Comparison of ENCODE assay signal across 26 cellular contexts in the genomic region with DNA sequence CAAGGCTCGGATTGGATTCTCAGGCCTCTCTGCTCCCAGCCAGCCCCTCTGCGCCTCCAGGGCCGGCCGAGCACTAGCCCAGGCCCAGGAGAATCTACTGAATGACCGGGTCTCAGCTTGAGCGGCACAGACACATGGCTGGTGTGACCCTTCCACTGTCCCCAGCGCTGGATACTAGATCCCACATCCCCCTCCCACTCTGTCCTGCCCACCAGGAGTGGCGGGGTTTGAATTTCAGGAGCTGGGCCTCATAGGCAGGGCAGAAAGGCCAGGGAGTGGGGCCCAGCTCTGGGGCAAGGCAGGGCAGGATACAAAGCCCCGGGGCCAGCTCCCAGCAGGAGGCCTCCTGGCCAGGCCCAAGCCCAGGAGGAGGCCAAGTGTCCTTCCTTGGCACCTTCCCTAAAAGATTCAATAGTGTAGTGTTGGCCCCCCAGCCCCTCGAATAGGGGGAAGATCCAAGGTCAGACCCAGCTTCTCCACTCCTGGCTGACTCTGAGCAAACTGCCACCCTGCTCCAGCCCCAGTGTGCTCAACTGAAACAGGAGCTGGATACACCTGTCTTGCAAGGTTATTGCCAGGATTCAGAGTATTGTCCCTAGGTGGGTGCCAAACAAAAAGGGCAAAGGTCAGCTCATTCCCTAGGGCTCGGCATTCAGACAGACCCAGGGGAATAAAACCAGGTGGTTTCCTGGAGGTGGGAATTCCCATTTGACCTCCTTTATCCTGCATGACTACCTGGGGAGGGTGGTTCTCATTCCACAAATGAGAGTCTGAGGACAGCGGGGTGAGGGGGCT. TPM values are rescaled to one million over a fixed set of nuclear protein-coding genes. Genes with fewer than 3 reads are reported as not detected.
DNase-seq lines count a peak whose midpoint lies in the region; ATAC-seq and TF ChIP-seq lines count a peak whose summit lies in the region.
"Had no signal": no experiment of that assay in that cellular context is flagged by ENCODE, and none has a peak within 500 bp of the region (broad histone marks: within the 10 kb centered on the region; RNA-seq: fewer than 3 reads in every experiment).

No MANE protein-coding gene starts in this region.

- H3K9me3 ChIP-seq in colonic mucosa (no peaks in the 10 kb centered on the region), GM23248 (ENCODE audit: low read depth) (no peaks in the 10 kb centered on the region)
- H3K9me3 ChIP-seq: ovary, Peyer's patch, SJSA1, thyroid gland had no signal

- no peaks in the 10 kb centered on the region for H3K27me3 ChIP-seq in colonic mucosa
- H3K27me3 ChIP-seq in GM23248 (replicated peaks; ENCODE audit: insufficient read depth), result no peaks in the 10 kb centered on the region
- H3K27me3 ChIP-seq: hepatocyte, ovary, Peyer's patch, SJSA1, thyroid gland had no signal

- no peak overlapping the region for H3K4me2 ChIP-seq in GM23248 (ENCODE audit: unreplicated experiment)
- H3K4me2 ChIP-seq: hepatocyte had no signal

- no peaks in the 10 kb centered on the region for H3K79me2 ChIP-seq in GM23248 (ENCODE audit: insufficient read depth)
- H3K79me2 ChIP-seq: hepatocyte had no signal

- no peak for TF ChIP-seq CTCF in 22Rv1 (IDR thresholded peaks at IDR 0.05)
- no peak for TF ChIP-seq CTCF in colonic mucosa (IDR thresholded peaks at IDR 0.05)

- H3K27ac ChIP-seq in 22Rv1 (peak overlapping the region; percentile 42), colonic mucosa (peak overlapping the region; percentile 31), GM23248 (no peak overlapping the region)
- H3K27ac ChIP-seq: hepatocyte, ovary, SJSA1, thyroid gland had no signal

- in situ Hi-C loops in GM23248 (cut with MboI), result no loop called here

- H3F3A ChIP-seq in GM23248 (ENCODE audit: insufficient read depth), result no peaks in the 10 kb centered on the region

- no peak overlapping the region for H2AFZ ChIP-seq in GM23248
- H2AFZ ChIP-seq: hepatocyte had no signal

- H3K36me3 ChIP-seq in colonic mucosa (no peaks in the 10 kb centered on the region), GM23248 (ENCODE audit: low read depth) (no peaks in the 10 kb centered on the region)
- H3K36me3 ChIP-seq: ovary, Peyer's patch, SJSA1, thyroid gland had no signal

- ATAC-seq in GM18867 (IDR thresholded peaks at IDR 0.05; ENCODE audit: unreplicated experiment), result no peak
- ATAC-seq: activated naive CD8-positive, alpha-beta T cell treated with anti-CD3 and anti-CD28 coated beads, Interleukin-2, amount 50 U/mL, for 24 hours; esophagus mucosa; K562; natural killer cell treated with Interleukin-12 subunit alpha and Interleukin-12 subunit beta and Interleukin-15 and Interleukin-18, amount 100 ng/mL, for 72 hours; right cardiac atrium had no signal

- 74 to 78% methylated on average over 11 to 12 of the region's 12 CpGs for WGBS in GM23248 (ENCODE audit: low coverage in 1 of 2, low lambda C conversion rate in 2 of 2, missing lambda C conversion rate in 2 of 2), 2 experiments

- peak; percentile 62 for DNase-seq in COLO668 (lab: John Stamatoyannopoulos, UW; ENCODE audit: unreplicated experiment)
- peak; percentile 48 for DNase-seq in NCI-H2029 (lab: John Stamatoyannopoulos, UW)
- DNase-seq in colonic mucosa, result peak; percentile 79
- DNase-seq in OCI-M1 (lab: John Stamatoyannopoulos, UW), result no peak
- no peak for DNase-seq in GM23248
- DNase-seq in ureter (ENCODE audit: low spot score), result no peak
- DNase-seq: activated gamma-delta T cell; activated naive CD8-positive, alpha-beta T cell treated with anti-CD3 and anti-CD28 coated beads, Interleukin-2, amount 50 U/mL, for 24 hours; activated T-cell treated with anti-CD3 and anti-CD28 coated beads, Interleukin-2, amount 50 U/mL, for 1 hour; CD4-positive, CD25-positive, alpha-beta regulatory T cell; midbrain; MM.1S; NCI-H1436; NCI-H345; ovary; Peyer's patch; right cardiac atrium; T-helper 1 cell; thyroid gland had no signal

- peaks cover 10% of the 10 kb centered on the region for H3K4me1 ChIP-seq in colonic mucosa
- no peaks in the 10 kb centered on the region for H3K4me1 ChIP-seq in GM23248 (ENCODE audit: insufficient read depth)
- H3K4me1 ChIP-seq: SJSA1 had no signal

- H4K20me1 ChIP-seq in GM23248 (ENCODE audit: insufficient read depth), result no peaks in the 10 kb centered on the region

- H3K9me2 ChIP-seq in GM23248 (ENCODE audit: insufficient read depth), result no peaks in the 10 kb centered on the region

- H3K9ac ChIP-seq in colonic mucosa (ENCODE audit: low read depth in 2 of 2, low read length in 2 of 2) (peak overlapping the region; percentile 8 to 65), GM23248 (no peak overlapping the region)

- H3K4me3 ChIP-seq in colonic mucosa (no peak overlapping the region), GM23248 (no peak overlapping the region)
- H3K4me3 ChIP-seq: hepatocyte, K562, ovary, Peyer's patch, SJSA1, thyroid gland had no signal

- intact Hi-C loops in colonic mucosa (cut with DNase I), result no loop called here

RNA-seq across cellular contexts. Expression of gene TCF20, which starts 22.5 kb away (rescaled TPM):
- 10 to 100 TPM; 52.9 to 62.0 TPM for total RNA-seq in colonic mucosa
- total RNA-seq in GM23248 (2014; rRNA removed; shearing (Covaris generic)), result 17.2 and 20.6 TPM in 2 replicates
- polyA plus RNA-seq in GM23248 (2016; fragmentation: Nextera tagmentation; extraction: Ambion mirVana), result 0.56 and 0.64 TPM in 2 replicates
- 64.9 TPM for total RNA-seq in ureter

Comparison
In these comparisons a context has a peak if more than half of its experiments do, and no peak if none do; other contexts are left out.
1. DNase-seq: peak in COLO668 (single experiment), NCI-H2029 (single experiment) and colonic mucosa (single experiment); none in OCI-M1 (single experiment), GM23248 (single experiment) and ureter (single experiment).